1 cellular context compared by ENCODE assay signal in genomic region chr17:65557349-65558310, GRCh38.
A peak's percentile ranks its signal among the peaks of the same experiment; 100 is the strongest.
TF ChIP-seq lines count a peak whose summit lies in the region.

No MANE protein-coding gene starts in this region.

TF ChIP-seq in HepG2, 621 proteins besides CTCF, POLR2A, EP300 and RAD21 (continued from another document and continues in another):
- peak; percentile 89 for TF ChIP-seq HOXA3 (CRISPR knock-in tag; IDR thresholded peaks at IDR 0.05)
- TF ChIP-seq MED8 (CRISPR knock-in tag; IDR thresholded peaks at IDR 0.05; ENCODE audit: insufficient replicate concordance) = peak; percentile 84
- TF ChIP-seq ZNF367 (CRISPR knock-in tag; IDR thresholded peaks at IDR 0.05; ENCODE audit: borderline replicate concordance) = no peak
- TF ChIP-seq SP5 (CRISPR knock-in tag; IDR thresholded peaks at IDR 0.05; ENCODE audit: borderline replicate concordance, low read depth) = peak; percentile 94
- TF ChIP-seq HNRNPUL1 (IDR thresholded peaks at IDR 0.05; ENCODE audit: low read depth, low read length) = peak; percentile 59; the same call in 1 of the 2 replicates
- TF ChIP-seq, protein P1, sequence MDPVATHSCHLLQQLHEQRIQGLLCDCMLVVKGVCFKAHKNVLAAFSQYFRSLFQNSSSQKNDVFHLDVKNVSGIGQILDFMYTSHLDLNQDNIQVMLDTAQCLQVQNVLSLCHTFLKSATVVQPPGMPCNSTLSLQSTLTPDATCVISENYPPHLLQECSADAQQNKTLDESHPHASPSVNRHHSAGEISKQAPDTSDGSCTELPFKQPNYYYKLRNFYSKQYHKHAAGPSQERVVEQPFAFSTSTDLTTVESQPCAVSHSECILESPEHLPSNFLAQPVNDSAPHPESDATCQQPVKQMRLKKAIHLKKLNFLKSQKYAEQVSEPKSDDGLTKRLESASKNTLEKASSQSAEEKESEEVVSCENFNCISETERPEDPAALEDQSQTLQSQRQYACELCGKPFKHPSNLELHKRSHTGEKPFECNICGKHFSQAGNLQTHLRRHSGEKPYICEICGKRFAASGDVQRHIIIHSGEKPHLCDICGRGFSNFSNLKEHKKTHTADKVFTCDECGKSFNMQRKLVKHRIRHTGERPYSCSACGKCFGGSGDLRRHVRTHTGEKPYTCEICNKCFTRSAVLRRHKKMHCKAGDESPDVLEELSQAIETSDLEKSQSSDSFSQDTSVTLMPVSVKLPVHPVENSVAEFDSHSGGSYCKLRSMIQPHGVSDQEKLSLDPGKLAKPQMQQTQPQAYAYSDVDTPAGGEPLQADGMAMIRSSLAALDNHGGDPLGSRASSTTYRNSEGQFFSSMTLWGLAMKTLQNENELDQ (CRISPR knock-in tag; IDR thresholded peaks at IDR 0.05; ENCODE audit: borderline replicate concordance) = no peak
- TF ChIP-seq ARNTL (CRISPR knock-in tag; IDR thresholded peaks at IDR 0.05) = peak; percentile 86; the same call in 1 of the 2 replicates
- TF ChIP-seq REPIN1 (CRISPR knock-in tag; IDR thresholded peaks at IDR 0.05; ENCODE audit: borderline replicate concordance, low read depth) = peak; percentile 39; the same call in 1 of the 2 replicates
- TF ChIP-seq, protein P2, sequence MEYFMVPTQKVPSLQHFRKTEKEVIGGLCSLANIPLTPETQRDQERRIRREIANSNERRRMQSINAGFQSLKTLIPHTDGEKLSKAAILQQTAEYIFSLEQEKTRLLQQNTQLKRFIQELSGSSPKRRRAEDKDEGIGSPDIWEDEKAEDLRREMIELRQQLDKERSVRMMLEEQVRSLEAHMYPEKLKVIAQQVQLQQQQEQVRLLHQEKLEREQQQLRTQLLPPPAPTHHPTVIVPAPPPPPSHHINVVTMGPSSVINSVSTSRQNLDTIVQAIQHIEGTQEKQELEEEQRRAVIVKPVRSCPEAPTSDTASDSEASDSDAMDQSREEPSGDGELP (IDR thresholded peaks at IDR 0.05; ENCODE audit: borderline replicate concordance, low read depth) = peak; percentile 75; the same call in 1 of the 2 replicates
- peak; percentile 77 for TF ChIP-seq GFI1 (CRISPR knock-in tag; IDR thresholded peaks at IDR 0.05; ENCODE audit: borderline replicate concordance)
- TF ChIP-seq ZNF3 (CRISPR knock-in tag; IDR thresholded peaks at IDR 0.05) = 0 out of 2 replicates have a peak, but pooled peaks have one; percentile 25
- TF ChIP-seq ZNF629 (CRISPR knock-in tag; conservative IDR thresholded peaks at IDR 0.05) = 0 out of 2 replicates have a peak, but pooled peaks have one; percentile 55
- TF ChIP-seq HBP1 (CRISPR knock-in tag; IDR thresholded peaks at IDR 0.05; ENCODE audit: low read depth) = no peak
- peak; percentile 88 for TF ChIP-seq ZNF605 (CRISPR knock-in tag; IDR thresholded peaks at IDR 0.05)
- TF ChIP-seq, protein P3, sequence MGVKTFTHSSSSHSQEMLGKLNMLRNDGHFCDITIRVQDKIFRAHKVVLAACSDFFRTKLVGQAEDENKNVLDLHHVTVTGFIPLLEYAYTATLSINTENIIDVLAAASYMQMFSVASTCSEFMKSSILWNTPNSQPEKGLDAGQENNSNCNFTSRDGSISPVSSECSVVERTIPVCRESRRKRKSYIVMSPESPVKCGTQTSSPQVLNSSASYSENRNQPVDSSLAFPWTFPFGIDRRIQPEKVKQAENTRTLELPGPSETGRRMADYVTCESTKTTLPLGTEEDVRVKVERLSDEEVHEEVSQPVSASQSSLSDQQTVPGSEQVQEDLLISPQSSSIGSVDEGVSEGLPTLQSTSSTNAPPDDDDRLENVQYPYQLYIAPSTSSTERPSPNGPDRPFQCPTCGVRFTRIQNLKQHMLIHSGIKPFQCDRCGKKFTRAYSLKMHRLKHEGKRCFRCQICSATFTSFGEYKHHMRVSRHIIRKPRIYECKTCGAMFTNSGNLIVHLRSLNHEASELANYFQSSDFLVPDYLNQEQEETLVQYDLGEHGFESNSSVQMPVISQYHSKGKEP (CRISPR knock-in tag; IDR thresholded peaks at IDR 0.05) = no peak; the same call in 1 of the 2 replicates
- TF ChIP-seq, protein P4, sequence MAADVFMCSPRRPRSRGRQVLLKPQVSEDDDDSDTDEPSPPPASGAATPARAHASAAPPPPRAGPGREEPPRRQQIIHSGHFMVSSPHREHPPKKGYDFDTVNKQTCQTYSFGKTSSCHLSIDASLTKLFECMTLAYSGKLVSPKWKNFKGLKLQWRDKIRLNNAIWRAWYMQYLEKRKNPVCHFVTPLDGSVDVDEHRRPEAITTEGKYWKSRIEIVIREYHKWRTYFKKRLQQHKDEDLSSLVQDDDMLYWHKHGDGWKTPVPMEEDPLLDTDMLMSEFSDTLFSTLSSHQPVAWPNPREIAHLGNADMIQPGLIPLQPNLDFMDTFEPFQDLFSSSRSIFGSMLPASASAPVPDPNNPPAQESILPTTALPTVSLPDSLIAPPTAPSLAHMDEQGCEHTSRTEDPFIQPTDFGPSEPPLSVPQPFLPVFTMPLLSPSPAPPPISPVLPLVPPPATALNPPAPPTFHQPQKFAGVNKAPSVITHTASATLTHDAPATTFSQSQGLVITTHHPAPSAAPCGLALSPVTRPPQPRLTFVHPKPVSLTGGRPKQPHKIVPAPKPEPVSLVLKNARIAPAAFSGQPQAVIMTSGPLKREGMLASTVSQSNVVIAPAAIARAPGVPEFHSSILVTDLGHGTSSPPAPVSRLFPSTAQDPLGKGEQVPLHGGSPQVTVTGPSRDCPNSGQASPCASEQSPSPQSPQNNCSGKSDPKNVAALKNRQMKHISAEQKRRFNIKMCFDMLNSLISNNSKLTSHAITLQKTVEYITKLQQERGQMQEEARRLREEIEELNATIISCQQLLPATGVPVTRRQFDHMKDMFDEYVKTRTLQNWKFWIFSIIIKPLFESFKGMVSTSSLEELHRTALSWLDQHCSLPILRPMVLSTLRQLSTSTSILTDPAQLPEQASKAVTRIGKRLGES (CRISPR knock-in tag; IDR thresholded peaks at IDR 0.05; ENCODE audit: borderline replicate concordance) = no peak
- TF ChIP-seq ZNF337 (CRISPR knock-in tag; IDR thresholded peaks at IDR 0.05; ENCODE audit: borderline replicate concordance, low read depth) = peak; percentile 87; the same call in 1 of the 2 replicates
- peak; percentile 61; the same call in 1 of the 2 replicates for TF ChIP-seq WIZ (CRISPR knock-in tag; IDR thresholded peaks at IDR 0.05)
- TF ChIP-seq, protein P5, sequence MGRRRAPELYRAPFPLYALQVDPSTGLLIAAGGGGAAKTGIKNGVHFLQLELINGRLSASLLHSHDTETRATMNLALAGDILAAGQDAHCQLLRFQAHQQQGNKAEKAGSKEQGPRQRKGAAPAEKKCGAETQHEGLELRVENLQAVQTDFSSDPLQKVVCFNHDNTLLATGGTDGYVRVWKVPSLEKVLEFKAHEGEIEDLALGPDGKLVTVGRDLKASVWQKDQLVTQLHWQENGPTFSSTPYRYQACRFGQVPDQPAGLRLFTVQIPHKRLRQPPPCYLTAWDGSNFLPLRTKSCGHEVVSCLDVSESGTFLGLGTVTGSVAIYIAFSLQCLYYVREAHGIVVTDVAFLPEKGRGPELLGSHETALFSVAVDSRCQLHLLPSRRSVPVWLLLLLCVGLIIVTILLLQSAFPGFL (CRISPR knock-in tag; IDR thresholded peaks at IDR 0.05) = no peak
- TF ChIP-seq, protein P6, sequence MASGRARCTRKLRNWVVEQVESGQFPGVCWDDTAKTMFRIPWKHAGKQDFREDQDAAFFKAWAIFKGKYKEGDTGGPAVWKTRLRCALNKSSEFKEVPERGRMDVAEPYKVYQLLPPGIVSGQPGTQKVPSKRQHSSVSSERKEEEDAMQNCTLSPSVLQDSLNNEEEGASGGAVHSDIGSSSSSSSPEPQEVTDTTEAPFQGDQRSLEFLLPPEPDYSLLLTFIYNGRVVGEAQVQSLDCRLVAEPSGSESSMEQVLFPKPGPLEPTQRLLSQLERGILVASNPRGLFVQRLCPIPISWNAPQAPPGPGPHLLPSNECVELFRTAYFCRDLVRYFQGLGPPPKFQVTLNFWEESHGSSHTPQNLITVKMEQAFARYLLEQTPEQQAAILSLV (CRISPR knock-in tag; IDR thresholded peaks at IDR 0.05; ENCODE audit: borderline replicate concordance) = no peak
- peak; percentile 80; the same call in 1 of the 2 replicates for TF ChIP-seq ZNF362 (CRISPR knock-in tag; IDR thresholded peaks at IDR 0.05; ENCODE audit: borderline replicate concordance)
- TF ChIP-seq NFKB2 (CRISPR knock-in tag; IDR thresholded peaks at IDR 0.05; ENCODE audit: borderline replicate concordance) = no peak
- TF ChIP-seq ZNF784 (CRISPR knock-in tag; IDR thresholded peaks at IDR 0.05; ENCODE audit: borderline replicate concordance) = no peak
- 0 out of 2 replicates have a peak, but pooled peaks have one; percentile 7 for TF ChIP-seq SMC3 (IDR thresholded peaks at IDR 0.05; ENCODE audit: low read length)
- no peak for TF ChIP-seq ZNF577 (CRISPR knock-in tag; IDR thresholded peaks at IDR 0.05; ENCODE audit: borderline replicate concordance, low read depth)
- TF ChIP-seq ZEB1 (IDR thresholded peaks at IDR 0.05; ENCODE audit: insufficient replicate concordance, low read depth) = peak; percentile 84
- peak; percentile 74; the same call in 1 of the 2 replicates for TF ChIP-seq IRX3 (CRISPR knock-in tag; IDR thresholded peaks at IDR 0.05; ENCODE audit: borderline replicate concordance, low read depth)
- peak; percentile 89 for TF ChIP-seq HDAC2 (CRISPR knock-in tag; IDR thresholded peaks at IDR 0.05)
- peak; percentile 90 for TF ChIP-seq SALL1 (CRISPR knock-in tag; IDR thresholded peaks at IDR 0.05)
- peak; percentile 84 for TF ChIP-seq KAT7 (CRISPR knock-in tag; IDR thresholded peaks at IDR 0.05; ENCODE audit: borderline replicate concordance)
- peak; percentile 68 for TF ChIP-seq LCORL (IDR thresholded peaks at IDR 0.05)
- TF ChIP-seq LCORL (CRISPR knock-in tag; IDR thresholded peaks at IDR 0.05) = peak; percentile 98
- TF ChIP-seq SOX5 (CRISPR knock-in tag; IDR thresholded peaks at IDR 0.05; ENCODE audit: borderline replicate concordance) = peak; percentile 93
- TF ChIP-seq ZNF451 (CRISPR knock-in tag; IDR thresholded peaks at IDR 0.05) = peak; percentile 62; the same call in 1 of the 2 replicates
- no peak for TF ChIP-seq HNRNPL (IDR thresholded peaks at IDR 0.05; ENCODE audit: low read depth, low read length)
- TF ChIP-seq ZNF383 (CRISPR knock-in tag; IDR thresholded peaks at IDR 0.05; ENCODE audit: borderline replicate concordance) = no peak
- TF ChIP-seq, protein P7, sequence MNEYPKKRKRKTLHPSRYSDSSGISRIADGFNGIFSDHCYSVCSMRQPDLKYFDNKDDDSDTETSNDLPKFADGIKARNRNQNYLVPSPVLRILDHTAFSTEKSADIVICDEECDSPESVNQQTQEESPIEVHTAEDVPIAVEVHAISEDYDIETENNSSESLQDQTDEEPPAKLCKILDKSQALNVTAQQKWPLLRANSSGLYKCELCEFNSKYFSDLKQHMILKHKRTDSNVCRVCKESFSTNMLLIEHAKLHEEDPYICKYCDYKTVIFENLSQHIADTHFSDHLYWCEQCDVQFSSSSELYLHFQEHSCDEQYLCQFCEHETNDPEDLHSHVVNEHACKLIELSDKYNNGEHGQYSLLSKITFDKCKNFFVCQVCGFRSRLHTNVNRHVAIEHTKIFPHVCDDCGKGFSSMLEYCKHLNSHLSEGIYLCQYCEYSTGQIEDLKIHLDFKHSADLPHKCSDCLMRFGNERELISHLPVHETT (CRISPR knock-in tag; conservative IDR thresholded peaks at IDR 0.05) = 0 out of 2 replicates have a peak, but pooled peaks have one; percentile 31
- TF ChIP-seq, protein P8, sequence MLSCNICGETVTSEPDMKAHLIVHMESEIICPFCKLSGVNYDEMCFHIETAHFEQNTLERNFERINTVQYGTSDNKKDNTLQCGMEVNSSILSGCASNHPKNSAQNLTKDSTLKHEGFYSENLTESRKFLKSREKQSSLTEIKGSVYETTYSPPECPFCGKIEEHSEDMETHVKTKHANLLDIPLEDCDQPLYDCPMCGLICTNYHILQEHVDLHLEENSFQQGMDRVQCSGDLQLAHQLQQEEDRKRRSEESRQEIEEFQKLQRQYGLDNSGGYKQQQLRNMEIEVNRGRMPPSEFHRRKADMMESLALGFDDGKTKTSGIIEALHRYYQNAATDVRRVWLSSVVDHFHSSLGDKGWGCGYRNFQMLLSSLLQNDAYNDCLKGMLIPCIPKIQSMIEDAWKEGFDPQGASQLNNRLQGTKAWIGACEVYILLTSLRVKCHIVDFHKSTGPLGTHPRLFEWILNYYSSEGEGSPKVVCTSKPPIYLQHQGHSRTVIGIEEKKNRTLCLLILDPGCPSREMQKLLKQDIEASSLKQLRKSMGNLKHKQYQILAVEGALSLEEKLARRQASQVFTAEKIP (CRISPR knock-in tag; IDR thresholded peaks at IDR 0.05; ENCODE audit: borderline replicate concordance) = no peak
- TF ChIP-seq ZNF446 (CRISPR knock-in tag; IDR thresholded peaks at IDR 0.05) = no peak
- TF ChIP-seq ZNF256 (CRISPR knock-in tag; conservative IDR thresholded peaks at IDR 0.05) = no peak
- 0 out of 2 replicates have a peak, but pooled peaks have one; percentile 31 for TF ChIP-seq E2F2 (CRISPR knock-in tag; IDR thresholded peaks at IDR 0.05; ENCODE audit: borderline replicate concordance)
- no peak for TF ChIP-seq ZBTB38 (CRISPR knock-in tag; IDR thresholded peaks at IDR 0.05)
